ENCODE assay signal across 17 cellular contexts in genomic region chr2:71640459-71640858, GRCh38.
A peak's percentile ranks its signal among the peaks of the same experiment; 100 is the strongest.
DNase-seq lines count a peak whose midpoint lies in the region; ATAC-seq and TF ChIP-seq lines count a peak whose summit lies in the region.
"Had no signal": no experiment of that assay in that cellular context is flagged by ENCODE, and none has a peak within 500 bp of the region (broad histone marks: within the 10 kb centered on the region; RNA-seq: fewer than 3 reads in every experiment).

No MANE protein-coding gene starts in this region.

- no peak overlapping the region for H3K4me3 ChIP-seq in skeletal muscle cell (ENCODE audit: low read depth, low read length)
- H3K4me3 ChIP-seq: Peyer's patch had no signal

- no peaks in the 10 kb centered on the region for H3K4me1 Mint-ChIP-seq in endothelial cell (ENCODE audit: unreplicated experiment)

- H3K27ac Mint-ChIP-seq in endothelial cell (ENCODE audit: unreplicated experiment), result peak overlapping the region; percentile 27

- intact Hi-C loops in left colon (cut with DNase I, micrococcal nuclease), result no loop called here

- TF ChIP-seq CTCF in endothelial cell (IDR thresholded peaks at IDR 0.05; ENCODE audit: unreplicated experiment), result no peak

- peak; percentile 96 for DNase-seq in LHCN-M2 (ENCODE audit: low read depth)
- peak; percentile 59 to 88 for DNase-seq in NCI-H524 (lab: John Stamatoyannopoulos, UW)
- DNase-seq in endothelial cell (ENCODE audit: low spot score), result no peak
- DNase-seq in skeletal muscle cell (ENCODE audit: low read depth), result peak; percentile 14
- no peak for DNase-seq in left colon
- DNase-seq in cerebellar nuclear complex (lab: John Stamatoyannopoulos, UW), result no peak
- DNase-seq: BE2C, GDM1, IMR-90, MV-4-11, NCI-H1105 treated with DMSO at 0.1 percent for 48 hours, NCI-H2081 treated with DMSO at 0.1 percent for 48 hours, NCI-H2171 treated with DMSO at 0.1 percent for 48 hours, NCI-H748 treated with DMSO at 0.1 percent for 48 hours, Peyer's patch had no signal

- H3K27me3 Mint-ChIP-seq in endothelial cell (ENCODE audit: unreplicated experiment), result no peaks in the 10 kb centered on the region

- ATAC-seq in left colon (no peak), HG03469 (IDR thresholded peaks at IDR 0.05; ENCODE audit: unreplicated experiment) (no peak)
- ATAC-seq: Right ventricle myocardium inferior had no signal

- peaks cover 20% of the 10 kb centered on the region for H3K36me3 Mint-ChIP-seq in endothelial cell (ENCODE audit: low read depth, unreplicated experiment)

- H3K9me3 Mint-ChIP-seq in endothelial cell (ENCODE audit: unreplicated experiment), result no peaks in the 10 kb centered on the region

- no peak overlapping the region for H3K4me3 Mint-ChIP-seq in endothelial cell (ENCODE audit: unreplicated experiment)

Comparison
In these comparisons a context has a peak if more than half of its experiments do, and no peak if none do; other contexts are left out.
1. DNase-seq: peak in LHCN-M2 (single experiment), NCI-H524 (2 of 2) and skeletal muscle cell (single experiment); none in endothelial cell (single experiment), left colon (0 of 2) and cerebellar nuclear complex (0 of 2).